ENCODE assay signal across 9 cellular contexts in the genomic region with DNA sequence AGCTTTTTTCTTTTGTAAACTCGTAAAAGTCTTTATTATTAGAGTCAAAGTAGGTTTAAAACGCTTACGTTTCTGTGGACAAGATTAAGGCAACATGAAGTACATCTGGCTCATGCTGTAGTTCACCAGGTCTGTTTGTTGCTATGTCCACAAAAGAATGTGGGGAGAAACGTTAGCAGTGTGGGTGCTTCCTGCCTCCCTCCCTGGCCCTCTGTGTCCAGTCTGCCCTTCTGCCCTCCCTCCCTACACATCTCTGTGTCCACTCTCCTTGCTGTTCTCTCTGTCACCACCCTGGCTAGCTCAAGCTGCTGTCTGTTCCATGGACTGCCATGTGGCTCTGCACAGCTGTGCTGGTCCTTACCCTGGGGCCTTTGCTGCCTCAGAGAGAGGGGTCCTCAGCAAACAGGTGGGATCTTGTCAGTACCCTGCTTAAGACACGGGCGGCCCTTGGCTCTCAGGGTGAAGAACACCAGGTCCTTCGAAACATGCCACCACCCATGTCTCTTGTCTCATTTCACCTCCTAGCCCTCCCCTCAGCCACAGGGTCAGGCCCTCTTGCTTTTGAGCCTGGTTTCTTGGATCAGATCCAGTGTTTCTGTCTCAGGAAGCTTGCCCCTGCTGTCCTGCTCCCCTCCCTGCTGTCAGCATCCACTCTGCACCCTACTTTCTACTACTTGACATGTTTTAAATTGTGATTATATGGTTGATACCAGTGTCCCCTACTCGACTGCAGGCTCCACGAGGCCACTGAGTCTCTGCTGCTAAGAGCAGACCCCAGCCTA.
DNase-seq lines count a peak whose midpoint lies in the region; ATAC-seq and TF ChIP-seq lines count a peak whose summit lies in the region.
"Had no signal": no experiment of that assay in that cellular context is flagged by ENCODE, and none has a peak within 500 bp of the region (broad histone marks: within the 10 kb centered on the region; RNA-seq: fewer than 3 reads in every experiment).

No MANE protein-coding gene starts in this region.

- H3K4me1 ChIP-seq in lower lobe of right lung (peaks cover 82% of the 10 kb centered on the region), ascending aorta (peaks cover 0 to 17% of the 10 kb centered on the region in 2 donors)

- no peak for TF ChIP-seq POLR2A in lower leg skin (IDR thresholded peaks at IDR 0.05)

- H3K27ac ChIP-seq in lower lobe of right lung = peak overlapping the region; percentile 89
- no peak overlapping the region for H3K27ac ChIP-seq in ascending aorta

- TF ChIP-seq CTCF in lower lobe of right lung (IDR thresholded peaks at IDR 0.05) (no peak), lower leg skin (IDR thresholded peaks at IDR 0.05) (no peak), ascending aorta (IDR thresholded peaks at IDR 0.05) (no peak)

- no peak overlapping the region for H3K4me3 ChIP-seq in lower lobe of right lung
- no peak overlapping the region for H3K4me3 ChIP-seq in lower leg skin (ENCODE audit: low read depth, poor library complexity, severe bottlenecking)
- no peak overlapping the region for H3K4me3 ChIP-seq in ascending aorta

- H3K27me3 Mint-ChIP-seq in activated naive CD8-positive, alpha-beta T cell treated with anti-CD3 and anti-CD28 coated beads, Interleukin-2, amount 50 U/mL, for 24 hours = no peaks in the 10 kb centered on the region

- peaks cover 79% of the 10 kb centered on the region for H3K4me1 Mint-ChIP-seq in activated naive CD8-positive, alpha-beta T cell treated with anti-CD3 and anti-CD28 coated beads, Interleukin-2, amount 50 U/mL, for 24 hours

- ATAC-seq in Right ventricle myocardium superior (ENCODE audit: poor library complexity) = peak; percentile 13
- no peak for ATAC-seq in activated naive CD8-positive, alpha-beta T cell treated with anti-CD3 and anti-CD28 coated beads, Interleukin-2, amount 50 U/mL, for 24 hours
- peak; percentile 50 to 52 for ATAC-seq in lower lobe of right lung
- no peak for ATAC-seq in GM18861 (IDR thresholded peaks at IDR 0.05; ENCODE audit: unreplicated experiment)

- no peak overlapping the region for H3K4me3 Mint-ChIP-seq in activated naive CD8-positive, alpha-beta T cell treated with anti-CD3 and anti-CD28 coated beads, Interleukin-2, amount 50 U/mL, for 24 hours

- H3K27me3 ChIP-seq in lower lobe of right lung (ENCODE audit: low read depth) (no peaks in the 10 kb centered on the region), ascending aorta (no peaks in the 10 kb centered on the region)

- whole genome bisulfite sequencing in lower leg skin, 2 donors = 68 to 70% methylated on average over 9 of the region's 9 CpGs

- peak overlapping the region; percentile 66 for H3K27ac Mint-ChIP-seq in activated naive CD8-positive, alpha-beta T cell treated with anti-CD3 and anti-CD28 coated beads, Interleukin-2, amount 50 U/mL, for 24 hours

- no peak for DNase-seq in Right ventricle myocardium superior
- DNase-seq in cardiac septum (ENCODE audit: low spot score) = no peak
- no peak for DNase-seq in activated naive CD8-positive, alpha-beta T cell treated with anti-CD3 and anti-CD28 coated beads, Interleukin-2, amount 50 U/mL, for 24 hours
- DNase-seq in lower lobe of right lung = no peak
- DNase-seq in cerebellar nuclear complex (lab: John Stamatoyannopoulos, UW) = no peak
- DNase-seq in lower leg skin (ENCODE audit: low spot score in 2 of 2) = no peak
- DNase-seq in ascending aorta (ENCODE audit: low spot score in 2 of 2) = no peak
- DNase-seq: hypothalamus had no signal

- H3K36me3 ChIP-seq in lower lobe of right lung (no peaks in the 10 kb centered on the region), ascending aorta (no peaks in the 10 kb centered on the region)

- intact Hi-C loops in Right ventricle myocardium superior (cut with DNase I) (no loop called here), cardiac septum (cut with DNase I) (no loop called here), lower lobe of right lung (cut with DNase I) (no loop called here), lower leg skin (cut with DNase I; ENCODE audit: low total_unique reads) (no loop called here), ascending aorta (cut with DNase I) (no loop called here)

- H3K9me3 ChIP-seq in lower lobe of right lung (no peaks in the 10 kb centered on the region), ascending aorta (no peaks in the 10 kb centered on the region)

- H3K36me3 Mint-ChIP-seq in activated naive CD8-positive, alpha-beta T cell treated with anti-CD3 and anti-CD28 coated beads, Interleukin-2, amount 50 U/mL, for 24 hours (ENCODE audit: low read depth) = peaks cover 1% of the 10 kb centered on the region

- no peaks in the 10 kb centered on the region for H3K9me3 Mint-ChIP-seq in activated naive CD8-positive, alpha-beta T cell treated with anti-CD3 and anti-CD28 coated beads, Interleukin-2, amount 50 U/mL, for 24 hours

Comparison
In these comparisons a context has a peak if more than half of its experiments do, and no peak if none do; other contexts are left out.
1. ATAC-seq: peak in Right ventricle myocardium superior (single experiment) and lower lobe of right lung (2 of 2); none in activated naive CD8-positive, alpha-beta T cell treated with anti-CD3 and anti-CD28 coated beads, Interleukin-2, amount 50 U/mL, for 24 hours (single experiment) and GM18861 (single experiment).